Comparison of ENCODE assay signal across 1 cellular context in the genomic region with DNA sequence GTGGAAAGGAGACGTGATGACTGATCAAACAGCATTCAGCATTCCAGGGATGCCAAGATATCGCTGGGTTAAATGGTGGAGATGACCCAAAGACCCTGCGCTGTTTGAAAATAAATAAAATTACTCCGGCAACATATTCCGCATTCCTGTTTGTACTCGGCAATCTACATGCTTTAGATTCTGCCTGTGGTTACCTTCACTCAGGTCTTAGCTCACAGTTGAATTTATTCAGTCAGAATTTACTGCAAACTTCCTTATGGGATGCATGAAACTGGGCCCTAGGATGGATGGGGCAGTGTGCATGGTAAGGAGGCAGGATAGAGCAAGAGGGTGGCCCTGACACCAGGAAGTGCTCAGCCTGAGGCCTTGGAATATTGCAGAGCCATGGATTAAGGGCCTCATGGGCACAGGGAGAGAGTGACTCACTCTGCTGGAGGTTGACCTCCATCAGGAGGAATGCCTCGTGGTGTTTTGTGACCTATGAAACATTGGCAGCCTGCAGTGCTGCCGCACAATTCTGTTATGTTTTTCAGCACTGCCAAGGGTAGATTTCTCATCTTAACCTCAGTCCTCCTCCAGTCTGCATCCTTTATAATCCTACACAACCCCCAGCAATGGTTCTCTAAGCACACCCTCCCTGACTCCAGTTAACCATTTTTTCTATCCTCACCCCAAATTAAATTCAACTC.
A peak's percentile ranks its signal among the peaks of the same experiment; 100 is the strongest.
TF ChIP-seq lines count a peak whose summit lies in the region.

No MANE protein-coding gene starts in this region.

TF ChIP-seq in HepG2, 621 proteins besides CTCF, POLR2A, EP300 and RAD21 (continued from another document and continues in another):
- TF ChIP-seq ZNF816 (CRISPR knock-in tag; IDR thresholded peaks at IDR 0.05; ENCODE audit: borderline replicate concordance) (peak; percentile 77), TBP (CRISPR knock-in tag; IDR thresholded peaks at IDR 0.05) (no peak), NKX3-1 (CRISPR knock-in tag; IDR thresholded peaks at IDR 0.05) (0 out of 2 replicates have a peak, but pooled peaks have one; percentile 70), POLR2AphosphoS2 (IDR thresholded peaks at IDR 0.05; ENCODE audit: low read depth, low read length) (no peak), GRHL1 (CRISPR knock-in tag; conservative IDR thresholded peaks at IDR 0.05) (no peak), ZNF354B (CRISPR knock-in tag; IDR thresholded peaks at IDR 0.05) (no peak), ELF4 (CRISPR knock-in tag; IDR thresholded peaks at IDR 0.05; ENCODE audit: borderline replicate concordance) (no peak; the same call in 1 of the 2 replicates), RBAK (CRISPR knock-in tag; IDR thresholded peaks at IDR 0.05) (no peak), ZNF678 (CRISPR knock-in tag; IDR thresholded peaks at IDR 0.05) (no peak), ELF1 (CRISPR knock-in tag; IDR thresholded peaks at IDR 0.05) (peak; percentile 91), ZXDC (CRISPR knock-in tag; IDR thresholded peaks at IDR 0.05) (no peak), TAF1 (CRISPR knock-in tag; IDR thresholded peaks at IDR 0.05) (peak; percentile 39; the same call in 1 of the 2 replicates), NR2C2 (CRISPR knock-in tag; IDR thresholded peaks at IDR 0.05; ENCODE audit: borderline replicate concordance) (no peak; the same call in none of the 2 replicates), ZSCAN22 (CRISPR knock-in tag; IDR thresholded peaks at IDR 0.05) (no peak), STAT6 (CRISPR knock-in tag; IDR thresholded peaks at IDR 0.05; ENCODE audit: borderline replicate concordance) (no peak), ZBTB25 (CRISPR knock-in tag; IDR thresholded peaks at IDR 0.05) (peak; percentile 74; the same call in 1 of the 2 replicates), HNRNPK (IDR thresholded peaks at IDR 0.05; ENCODE audit: low read depth, low read length, poor library complexity, severe bottlenecking) (no peak), ZNF263 (CRISPR knock-in tag; IDR thresholded peaks at IDR 0.05) (0 out of 2 replicates have a peak, but pooled peaks have one; percentile 16), ZNF224 (CRISPR knock-in tag; IDR thresholded peaks at IDR 0.05) (0 out of 2 replicates have a peak, but pooled peaks have one; percentile 28), ATF7 (IDR thresholded peaks at IDR 0.05) (no peak), ATF7 (CRISPR knock-in tag; IDR thresholded peaks at IDR 0.05) (no peak), ZNF83 (CRISPR knock-in tag; IDR thresholded peaks at IDR 0.05; ENCODE audit: borderline replicate concordance) (no peak), TAF15 (IDR thresholded peaks at IDR 0.05; ENCODE audit: low read depth, low read length, poor library complexity, severe bottlenecking) (no peak), TGIF2 (CRISPR knock-in tag; IDR thresholded peaks at IDR 0.05) (peak; percentile 78; the same call in 1 of the 2 replicates), MTF2 (CRISPR knock-in tag; IDR thresholded peaks at IDR 0.05; ENCODE audit: borderline replicate concordance) (no peak), NONO (IDR thresholded peaks at IDR 0.05) (no peak), NONO (CRISPR knock-in tag; conservative IDR thresholded peaks at IDR 0.05) (peak; percentile 47; the same call in 1 of the 2 replicates), SCMH1 (CRISPR knock-in tag; IDR thresholded peaks at IDR 0.05; ENCODE audit: borderline replicate concordance) (no peak), ZNF326 (CRISPR knock-in tag; IDR thresholded peaks at IDR 0.05; ENCODE audit: borderline replicate concordance) (0 out of 2 replicates have a peak, but pooled peaks have one; percentile 53), CENPT (CRISPR knock-in tag; IDR thresholded peaks at IDR 0.05; ENCODE audit: low read depth) (no peak), ZNF333 (CRISPR knock-in tag; IDR thresholded peaks at IDR 0.05; ENCODE audit: borderline replicate concordance) (no peak), ZMYM2 (CRISPR knock-in tag; IDR thresholded peaks at IDR 0.05) (no peak)
- TF ChIP-seq, protein P1, sequence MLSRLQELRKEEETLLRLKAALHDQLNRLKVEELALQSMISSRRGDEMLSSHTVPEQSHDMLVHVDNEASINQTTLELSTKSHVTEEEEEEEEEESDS (CRISPR knock-in tag; IDR thresholded peaks at IDR 0.05; ENCODE audit: borderline replicate concordance) = no peak
- TF ChIP-seq, protein P2, sequence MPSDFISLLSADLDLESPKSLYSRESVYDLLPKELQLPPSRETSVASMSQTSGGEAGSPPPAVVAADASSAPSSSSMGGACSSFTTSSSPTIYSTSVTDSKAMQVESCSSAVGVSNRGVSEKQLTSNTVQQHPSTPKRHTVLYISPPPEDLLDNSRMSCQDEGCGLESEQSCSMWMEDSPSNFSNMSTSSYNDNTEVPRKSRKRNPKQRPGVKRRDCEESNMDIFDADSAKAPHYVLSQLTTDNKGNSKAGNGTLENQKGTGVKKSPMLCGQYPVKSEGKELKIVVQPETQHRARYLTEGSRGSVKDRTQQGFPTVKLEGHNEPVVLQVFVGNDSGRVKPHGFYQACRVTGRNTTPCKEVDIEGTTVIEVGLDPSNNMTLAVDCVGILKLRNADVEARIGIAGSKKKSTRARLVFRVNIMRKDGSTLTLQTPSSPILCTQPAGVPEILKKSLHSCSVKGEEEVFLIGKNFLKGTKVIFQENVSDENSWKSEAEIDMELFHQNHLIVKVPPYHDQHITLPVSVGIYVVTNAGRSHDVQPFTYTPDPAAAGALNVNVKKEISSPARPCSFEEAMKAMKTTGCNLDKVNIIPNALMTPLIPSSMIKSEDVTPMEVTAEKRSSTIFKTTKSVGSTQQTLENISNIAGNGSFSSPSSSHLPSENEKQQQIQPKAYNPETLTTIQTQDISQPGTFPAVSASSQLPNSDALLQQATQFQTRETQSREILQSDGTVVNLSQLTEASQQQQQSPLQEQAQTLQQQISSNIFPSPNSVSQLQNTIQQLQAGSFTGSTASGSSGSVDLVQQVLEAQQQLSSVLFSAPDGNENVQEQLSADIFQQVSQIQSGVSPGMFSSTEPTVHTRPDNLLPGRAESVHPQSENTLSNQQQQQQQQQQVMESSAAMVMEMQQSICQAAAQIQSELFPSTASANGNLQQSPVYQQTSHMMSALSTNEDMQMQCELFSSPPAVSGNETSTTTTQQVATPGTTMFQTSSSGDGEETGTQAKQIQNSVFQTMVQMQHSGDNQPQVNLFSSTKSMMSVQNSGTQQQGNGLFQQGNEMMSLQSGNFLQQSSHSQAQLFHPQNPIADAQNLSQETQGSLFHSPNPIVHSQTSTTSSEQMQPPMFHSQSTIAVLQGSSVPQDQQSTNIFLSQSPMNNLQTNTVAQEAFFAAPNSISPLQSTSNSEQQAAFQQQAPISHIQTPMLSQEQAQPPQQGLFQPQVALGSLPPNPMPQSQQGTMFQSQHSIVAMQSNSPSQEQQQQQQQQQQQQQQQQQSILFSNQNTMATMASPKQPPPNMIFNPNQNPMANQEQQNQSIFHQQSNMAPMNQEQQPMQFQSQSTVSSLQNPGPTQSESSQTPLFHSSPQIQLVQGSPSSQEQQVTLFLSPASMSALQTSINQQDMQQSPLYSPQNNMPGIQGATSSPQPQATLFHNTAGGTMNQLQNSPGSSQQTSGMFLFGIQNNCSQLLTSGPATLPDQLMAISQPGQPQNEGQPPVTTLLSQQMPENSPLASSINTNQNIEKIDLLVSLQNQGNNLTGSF (CRISPR knock-in tag; IDR thresholded peaks at IDR 0.05) = no peak
- TF ChIP-seq, protein P3, sequence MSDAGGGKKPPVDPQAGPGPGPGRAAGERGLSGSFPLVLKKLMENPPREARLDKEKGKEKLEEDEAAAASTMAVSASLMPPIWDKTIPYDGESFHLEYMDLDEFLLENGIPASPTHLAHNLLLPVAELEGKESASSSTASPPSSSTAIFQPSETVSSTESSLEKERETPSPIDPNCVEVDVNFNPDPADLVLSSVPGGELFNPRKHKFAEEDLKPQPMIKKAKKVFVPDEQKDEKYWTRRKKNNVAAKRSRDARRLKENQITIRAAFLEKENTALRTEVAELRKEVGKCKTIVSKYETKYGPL (CRISPR knock-in tag; IDR thresholded peaks at IDR 0.05) = no peak
- TF ChIP-seq, protein P4, sequence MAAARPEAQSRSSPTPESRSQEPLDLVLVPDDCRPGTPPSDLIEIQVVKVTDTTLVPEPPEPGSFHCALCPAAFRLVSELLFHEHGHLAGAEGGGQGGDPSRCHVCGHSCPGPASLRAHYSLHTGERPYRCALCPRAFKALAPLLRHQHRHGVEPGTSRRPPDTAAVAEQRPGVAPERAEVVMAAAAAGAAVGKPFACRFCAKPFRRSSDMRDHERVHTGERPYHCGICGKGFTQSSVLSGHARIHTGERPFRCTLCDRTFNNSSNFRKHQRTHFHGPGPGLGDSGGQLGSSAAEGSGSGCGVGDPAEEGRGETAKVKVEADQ (CRISPR knock-in tag; IDR thresholded peaks at IDR 0.05; ENCODE audit: borderline replicate concordance) = 0 out of 2 replicates have a peak, but pooled peaks have one; percentile 72
